Comparison of ENCODE assay signal across 8 cellular contexts in the genomic region with DNA sequence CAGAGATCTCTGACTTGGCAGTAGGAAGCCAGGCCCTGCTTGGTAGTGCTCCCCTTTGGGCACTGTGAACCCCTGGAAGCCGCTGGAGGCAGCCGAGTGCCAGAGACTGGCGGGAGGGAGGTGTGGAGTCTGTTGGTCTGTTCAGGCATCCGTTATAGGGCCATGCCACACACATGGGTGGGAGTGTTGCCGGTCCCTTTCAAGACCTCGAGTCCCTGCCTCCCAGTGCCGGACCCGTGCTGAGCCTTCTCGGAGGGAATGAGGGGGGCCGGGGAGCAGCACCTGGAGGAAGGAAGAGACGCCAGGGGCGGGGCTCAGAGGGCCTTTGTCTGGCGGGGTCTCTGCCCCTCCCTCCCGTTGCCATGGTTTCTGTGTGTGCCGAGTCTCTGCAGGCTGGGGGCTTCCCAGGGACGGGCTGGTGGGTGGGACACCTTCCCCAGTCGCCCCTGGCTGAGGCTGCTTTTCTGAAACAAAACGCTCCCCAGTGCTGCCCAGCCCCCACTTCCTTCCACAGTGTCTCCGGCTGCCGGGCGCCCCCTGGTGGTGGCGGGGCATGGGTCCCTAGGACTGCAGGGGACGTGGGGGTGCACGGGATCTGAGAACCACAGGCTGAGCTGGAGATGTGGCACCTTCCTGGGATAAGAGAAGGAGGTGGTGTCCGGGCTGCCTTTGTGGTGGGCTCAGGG. TPM values are rescaled to one million over a fixed set of nuclear protein-coding genes. Genes with fewer than 3 reads are reported as not detected.
DNase-seq lines count a peak whose midpoint lies in the region; ATAC-seq and TF ChIP-seq lines count a peak whose summit lies in the region.

No MANE protein-coding gene starts in this region.

- H3K9me3 ChIP-seq in OCI-LY3 (ENCODE audit: insufficient read depth, low read length) (no peaks in the 10 kb centered on the region), esophagus (ENCODE audit: control insufficient read depth in 2 of 2, insufficient read depth in 1 of 2, low read depth in 1 of 2, low read length in 1 of 2) (no peaks in the 10 kb centered on the region), muscle layer of duodenum (ENCODE audit: control insufficient read depth in 1 of 2, low read length in 2 of 2) (no peaks in the 10 kb centered on the region)

- DNase-seq in C1 segment of cervical spinal cord (lab: John Stamatoyannopoulos, UW): peak in 13 of 14 donors; percentile 45 to 89 (median 69)
- peak; percentile 96 for DNase-seq in activated T-cell treated with anti-CD3 and anti-CD28 coated beads, Interleukin-2, amount 50 U/mL, for 1 hour
- DNase-seq in stimulated activated CD8-positive, alpha-beta memory T cell treated with anti-CD3 and anti-CD28 coated beads, Interleukin-7, amount 100 ng/mL, for 1 hour (ENCODE audit: low read depth in 2 of 2): peak; percentile 86 to 92

- H3K4me3 ChIP-seq in OCI-LY3 (ENCODE audit: low read length) (peak overlapping the region; percentile 77), esophagus (ENCODE audit: low read depth in 1 of 2, low read length in 2 of 2) (peak overlapping the region; percentile 46 to 51), muscle layer of duodenum (ENCODE audit: low read depth in 1 of 2, low read length in 2 of 2) (peak overlapping the region; percentile 50 to 59)

- peaks cover 92% of the 10 kb centered on the region for H3K79me2 ChIP-seq in OCI-LY3 (ENCODE audit: low read length)

- peak; percentile 99 for TF ChIP-seq CTCF in OCI-LY3 (IDR thresholded peaks at IDR 0.05; ENCODE audit: low read depth, low read length)

- H3K27ac ChIP-seq in OCI-LY3 (ENCODE audit: low read length) (peak overlapping the region; percentile 63), esophagus (ENCODE audit: low read depth in 2 of 2, low read length in 1 of 2) (peak overlapping the region; percentile 81 to 94), muscle layer of duodenum (ENCODE audit: low read length) (peak overlapping the region; percentile 67)

- H4K20me1 ChIP-seq in OCI-LY3 (ENCODE audit: insufficient read depth, low read length): peaks cover 65% of the 10 kb centered on the region

- 1% methylated on average over 25 of the region's 25 CpGs for WGBS in esophagus, 2 donors

- H3K36me3 ChIP-seq in OCI-LY3 (replicated peaks; ENCODE audit: low read depth, low read length): peaks cover 22% of the 10 kb centered on the region
- peaks cover 0 to 13% of the 10 kb centered on the region in 2 donors for H3K36me3 ChIP-seq in esophagus (ENCODE audit: control insufficient read depth in 2 of 2, insufficient read depth in 2 of 2, low read length in 1 of 2)
- H3K36me3 ChIP-seq in muscle layer of duodenum (ENCODE audit: control insufficient read depth in 1 of 2, insufficient read depth in 2 of 2, low read length in 2 of 2): peaks cover 0 to 5% of the 10 kb centered on the region in 2 donors

- ATAC-seq in GM19351 (IDR thresholded peaks at IDR 0.05; ENCODE audit: unreplicated experiment): peak; percentile 74
- ATAC-seq in HG03520 (IDR thresholded peaks at IDR 0.05; ENCODE audit: unreplicated experiment): peak; percentile 73

- no peak overlapping the region for H2AFZ ChIP-seq in OCI-LY3 (ENCODE audit: low read depth, low read length)

- peak overlapping the region; percentile 69 for H3K9ac ChIP-seq in OCI-LY3 (ENCODE audit: low read length)

- peak overlapping the region; percentile 89 for H3K4me2 ChIP-seq in OCI-LY3 (ENCODE audit: low read length)

- no peaks in the 10 kb centered on the region for H3K27me3 ChIP-seq in OCI-LY3 (ENCODE audit: low read depth, low read length)
- no peaks in the 10 kb centered on the region for H3K27me3 ChIP-seq in esophagus (ENCODE audit: control insufficient read depth in 1 of 2, insufficient read depth in 2 of 2, low read length in 2 of 2)
- no peaks in the 10 kb centered on the region for H3K27me3 ChIP-seq in muscle layer of duodenum (ENCODE audit: low read depth, low read length)

- peaks cover 47% of the 10 kb centered on the region for H3K4me1 ChIP-seq in OCI-LY3 (ENCODE audit: low read length)
- H3K4me1 ChIP-seq in esophagus (ENCODE audit: control insufficient read depth in 2 of 2, insufficient read depth in 2 of 2, low read length in 1 of 2): peaks cover 37 to 71% of the 10 kb centered on the region in 2 donors
- H3K4me1 ChIP-seq in muscle layer of duodenum (ENCODE audit: control insufficient read depth in 1 of 2, insufficient read depth in 2 of 2, low read length in 2 of 2): peaks cover 36 to 84% of the 10 kb centered on the region in 2 donors

RNA-seq across cellular contexts. Expression of a gene that starts 10.0 kb away (rescaled TPM):
- polyA plus RNA-seq in esophagus: 10 to 100 TPM; 52.2 to 61.8 TPM

RNA-seq across cellular contexts. Expression of a gene that starts 23.0 kb away (rescaled TPM):
- 1 to 10 TPM; 5.2 to 7.8 TPM for polyA plus RNA-seq in esophagus

RNA-seq across cellular contexts. Expression of a gene that starts 32.9 kb away (rescaled TPM):
- under 1 TPM; 0.07 to 0.16 TPM for polyA plus RNA-seq in esophagus

RNA-seq across cellular contexts. Expression of a gene that starts 40.9 kb away (rescaled TPM):
- under 1 TPM; 0.08 to 0.11 TPM for polyA plus RNA-seq in esophagus

RNA-seq across cellular contexts. Expression of a gene that starts 46.3 kb away (rescaled TPM):
- 10 to 100 TPM; 65.6 to 69.5 TPM for polyA plus RNA-seq in esophagus

Comparison
In these comparisons a context has a peak if more than half of its experiments do, and no peak if none do; other contexts are left out.
1. Peak in every context shown above with its lines: DNase-seq, ATAC-seq, H3K4me3 ChIP-seq and H3K27ac ChIP-seq.